ENCODE assay signal across 8 cellular contexts in the genomic region with DNA sequence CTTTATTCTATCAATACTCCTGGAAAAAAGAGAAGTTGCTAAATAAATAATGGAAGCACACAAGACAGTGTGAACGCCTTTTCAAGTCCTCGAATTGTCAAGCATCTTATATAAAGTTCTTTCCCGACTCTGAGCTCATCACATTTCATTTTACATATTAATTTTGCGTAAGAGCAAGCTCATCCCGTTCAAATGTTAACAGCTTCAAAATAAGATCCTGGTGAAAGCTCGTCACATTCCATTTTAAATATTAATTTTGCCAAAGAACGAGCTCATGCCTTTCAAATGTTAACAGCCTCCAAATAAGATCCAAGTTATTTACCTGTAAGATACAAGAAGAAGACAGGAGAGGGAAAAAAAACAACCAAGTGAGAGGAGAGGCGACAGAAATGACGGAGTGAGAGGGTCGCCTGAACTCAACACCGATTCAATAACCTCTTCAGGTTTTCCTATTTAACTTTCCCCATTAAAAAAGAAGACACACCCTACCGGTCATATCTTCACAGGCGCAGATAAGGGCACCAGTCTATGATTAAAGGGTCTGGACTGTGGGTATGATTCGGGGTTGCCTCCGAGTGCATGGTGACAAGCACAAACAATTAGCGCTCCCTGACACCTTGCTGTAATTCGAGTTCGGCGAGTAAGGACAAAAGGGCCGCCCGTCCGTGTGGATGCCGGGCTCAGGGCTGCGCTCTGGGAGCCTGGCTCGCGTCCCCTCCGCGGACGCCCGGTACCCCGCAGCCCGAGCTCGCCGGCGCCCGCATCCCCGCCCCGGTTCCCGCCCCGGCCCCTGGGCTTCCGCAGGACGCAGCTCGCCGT.
A peak's percentile ranks its signal among the peaks of the same experiment; 100 is the strongest.
DNase-seq lines count a peak whose midpoint lies in the region; ATAC-seq and TF ChIP-seq lines count a peak whose summit lies in the region.

No MANE protein-coding gene starts in this region.

- peak overlapping the region; percentile 64 for H3K4me3 ChIP-seq in A673 (ENCODE audit: low read depth, low read length, poor library complexity, severe bottlenecking)
- peak overlapping the region; percentile 99 for H3K4me3 ChIP-seq in GM08714 (ENCODE audit: low read length)
- H3K4me3 ChIP-seq in cardiac fibroblast (replicated peaks in 1 of 2; ENCODE audit: low read depth in 2 of 2, low read length in 2 of 2) = peak overlapping the region; percentile 77 to 80
- peak overlapping the region; percentile 72 for H3K4me3 ChIP-seq in lower lobe of right lung
- H3K4me3 ChIP-seq in thyroid gland (replicated peaks in 1 of 3) = peak overlapping the region; percentile 10 to 46 (median 25)

- H3K27ac ChIP-seq in A673 (ENCODE audit: low read depth, low read length, poor library complexity, severe bottlenecking) (peak overlapping the region; percentile 24), lower lobe of right lung (peak overlapping the region; percentile 87), thyroid gland (peak overlapping the region; percentile 58 to 91 (median 70))

- no peak for TF ChIP-seq POLR2A in thyroid gland (IDR thresholded peaks at IDR 0.05)

- H3K4me1 ChIP-seq in A673 (ENCODE audit: insufficient read depth, low read length, poor library complexity, severe bottlenecking) = peaks cover 6% of the 10 kb centered on the region
- peaks cover 15% of the 10 kb centered on the region for H3K4me1 ChIP-seq in lower lobe of right lung
- peaks cover 9 to 10% of the 10 kb centered on the region in 2 donors for H3K4me1 ChIP-seq in thyroid gland

- DNase-seq in A673 (ENCODE audit: low spot score) (peak; percentile 33), OCI-M1 (lab: John Stamatoyannopoulos, UW) (peak; percentile 34), cardiac fibroblast (ENCODE audit: low read depth in 2 of 2) (peak in 1 of 2 donors; percentile 35), lower lobe of right lung (no peak), thyroid gland (no peak)

- H3K9me3 ChIP-seq in A673 (ENCODE audit: low read depth, low read length, poor library complexity, severe bottlenecking) (no peaks in the 10 kb centered on the region), lower lobe of right lung (no peaks in the 10 kb centered on the region), thyroid gland (no peaks in the 10 kb centered on the region)

- peak; percentile 24 for ATAC-seq in HG03066 (IDR thresholded peaks at IDR 0.05; ENCODE audit: low read depth, unreplicated experiment)
- peak; percentile 20 to 31 for ATAC-seq in lower lobe of right lung
- ATAC-seq in HG02798 (IDR thresholded peaks at IDR 0.05; ENCODE audit: poor library complexity, unreplicated experiment) = no peak

- WGBS in thyroid gland, 2 donors = 7 to 9% methylated on average over 15 to 18 of the region's 44 CpGs

- CTCF ChIA-PET in A673 (lab: Charles Lee) = interaction anchor here (0.9 kb wide), 1 partner anchor 18 kb away, joined by 3 read pairs; no protein-coding TSS in a partner anchor

- TF ChIP-seq CTCF in A673 (conservative IDR thresholded peaks at IDR 0.05; ENCODE audit: low read depth, low read length) = 0 out of 2 replicates have a peak, but pooled peaks have one; percentile 12
- peak; percentile 6 for TF ChIP-seq CTCF in cardiac fibroblast (IDR thresholded peaks at IDR 0.05; ENCODE audit: low read depth, low read length)
- TF ChIP-seq CTCF in lower lobe of right lung (IDR thresholded peaks at IDR 0.05) = no peak
- no peak for TF ChIP-seq CTCF in thyroid gland (IDR thresholded peaks at IDR 0.05)

- intact Hi-C loops in A673 (cut with micrococcal nuclease; ENCODE audit: unreplicated experiment) (loop anchor here (5.0 kb wide), 1 partner anchor 126 kb away; no protein-coding TSS in a partner anchor), lower lobe of right lung (cut with DNase I) (no loop called here), thyroid gland (cut with DNase I) (no loop called here)

- POLR2A ChIA-PET in A673 (lab: Charles Lee; ENCODE audit: low non-redundant PET) = interaction anchor here (0.6 kb wide), 1 partner anchor 114 kb away, joined by 3 read pairs; no protein-coding TSS in a partner anchor

- BruUV-seq in A673 (replicated peaks; lab: Mats Ljungman, UMichigan) = no TSS peak

- H3K27me3 ChIP-seq in A673 (replicated peaks; ENCODE audit: insufficient read depth, low read depth, low read length, poor library complexity) (no peaks in the 10 kb centered on the region), lower lobe of right lung (ENCODE audit: low read depth) (no peaks in the 10 kb centered on the region), thyroid gland (no peaks in the 10 kb centered on the region)

- no peaks in the 10 kb centered on the region for H3K36me3 ChIP-seq in A673 (ENCODE audit: insufficient read depth, low read length, poor library complexity, severe bottlenecking)
- no peaks in the 10 kb centered on the region for H3K36me3 ChIP-seq in lower lobe of right lung
- H3K36me3 ChIP-seq in thyroid gland = no peaks in the 10 kb centered on the region

Comparison
In these comparisons a context has a peak if more than half of its experiments do, and no peak if none do; other contexts are left out.
1. DNase-seq: peak in A673 (single experiment) and OCI-M1 (single experiment); none in lower lobe of right lung (single experiment) and thyroid gland (0 of 2).
2. H3K27ac ChIP-seq: peak in every context shown above with its lines; median percentile 87 in lower lobe of right lung; 70 in thyroid gland; 24 in A673.
3. H3K4me3 ChIP-seq: peak in every context shown above with its lines; median percentile 99 in GM08714; 78 in cardiac fibroblast; 72 in lower lobe of right lung; 64 in A673; 25 in thyroid gland.
4. CTCF ChIP-seq: peak in A673 (single experiment) and cardiac fibroblast (single experiment); none in lower lobe of right lung (single experiment) and thyroid gland (0 of 6).